8 cellular contexts compared by ENCODE assay signal in the genomic region with DNA sequence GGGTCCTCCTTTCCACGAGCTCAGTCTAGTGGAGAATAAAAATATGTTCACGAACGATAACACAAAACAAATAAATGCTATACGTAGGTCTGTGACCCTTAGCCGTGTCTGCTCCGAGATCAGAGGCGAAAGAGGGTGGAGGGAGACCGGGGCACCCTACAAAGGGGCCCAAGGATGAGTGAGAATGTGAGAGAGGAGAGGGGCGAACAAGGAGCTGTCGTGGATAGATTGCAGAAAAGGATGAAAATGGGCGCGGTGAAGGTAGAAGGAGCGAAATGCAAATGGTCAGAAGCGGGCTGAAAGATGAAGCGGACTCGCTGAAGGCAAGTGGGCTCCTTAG. TPM values are rescaled to one million over a fixed set of nuclear protein-coding genes. Genes with fewer than 3 reads are reported as not detected.
DNase-seq lines count a peak whose midpoint lies in the region; ATAC-seq and TF ChIP-seq lines count a peak whose summit lies in the region.

No MANE protein-coding gene starts in this region.

- peaks cover 41 to 57% of the 10 kb centered on the region in 2 experiments for H3K9me3 Mint-ChIP-seq in H9
- no peaks in the 10 kb centered on the region for H3K9me3 Mint-ChIP-seq in activated CD4-positive, alpha-beta memory T cell treated with anti-CD3 and anti-CD28 coated beads for 36 hours

- H2AFZ ChIP-seq in H9 (ENCODE audit: low read length): no peak overlapping the region

- H2AK5ac ChIP-seq in H9 (ENCODE audit: insufficient read length, low read length): no peak overlapping the region

- no peak for TF ChIP-seq POLR2A in stomach (IDR thresholded peaks at IDR 0.05)

- peak overlapping the region; percentile 49 for H3K18ac ChIP-seq in H9 (ENCODE audit: insufficient read length, low read depth, low read length)

- no peaks in the 10 kb centered on the region for H4K20me1 ChIP-seq in H9 (ENCODE audit: control insufficient read depth, insufficient read depth, insufficient read length)

- H4K8ac ChIP-seq in H9 (replicated peaks; ENCODE audit: insufficient read length, low read depth, low read length): peak overlapping the region; percentile 23

- H2BK20ac ChIP-seq in H9 (ENCODE audit: low read depth, low read length, poor library complexity, severe bottlenecking): no peak overlapping the region

- H3K9ac ChIP-seq in H9 (ENCODE audit: extremely low read depth, insufficient read length, low read length): peak overlapping the region; percentile 73

- no peak overlapping the region for H2BK12ac ChIP-seq in H9 (ENCODE audit: insufficient read length, low read depth, low read length)

- peak overlapping the region; percentile 67 for H3K14ac ChIP-seq in H9 (ENCODE audit: insufficient read depth, low read length)

- TF ChIP-seq CTCF in AG09309 (IDR thresholded peaks at IDR 0.05; ENCODE audit: control insufficient read depth, insufficient read depth, low read depth, low read length, missing control alignments): no peak
- TF ChIP-seq CTCF in H9 (conservative IDR thresholded peaks at IDR 0.05): no peak
- no peak for TF ChIP-seq CTCF in stomach (IDR thresholded peaks at IDR 0.05)

- H3K27ac Mint-ChIP-seq in H9: peak overlapping the region; percentile 2 to 96 (median 50); a peak in 5 of 7 replicates
- peak overlapping the region; percentile 86 for H3K27ac Mint-ChIP-seq in activated CD4-positive, alpha-beta memory T cell treated with anti-CD3 and anti-CD28 coated beads for 36 hours

- no peak for TF ChIP-seq EP300 in stomach (IDR thresholded peaks at IDR 0.05)

- H3K23ac ChIP-seq in H9 (ENCODE audit: insufficient read length, low read depth, low read length): no peak overlapping the region

- no peak overlapping the region for H2BK15ac ChIP-seq in H9 (ENCODE audit: low read depth, low read length)

- H3K27me3 ChIP-seq in H9 (ENCODE audit: insufficient read depth, low read length): no peaks in the 10 kb centered on the region
- H3K27me3 ChIP-seq in iPS DF 6.9 (ENCODE audit: control insufficient read depth, insufficient read depth, low read length): no peaks in the 10 kb centered on the region
- H3K27me3 ChIP-seq in stomach: no peaks in the 10 kb centered on the region

- no peaks in the 10 kb centered on the region for H3K79me1 ChIP-seq in H9 (ENCODE audit: insufficient read depth, low read depth, low read length, poor library complexity, severe bottlenecking)

- POLR2A ChIA-PET in activated CD4-positive, alpha-beta memory T cell treated with anti-CD3 and anti-CD28 coated beads for 36 hours (lab: Charles Lee): no interaction called here

- no peak overlapping the region for H2BK120ac ChIP-seq in H9 (ENCODE audit: low read depth, low read length, poor library complexity, severe bottlenecking)

- H3K4me3 Mint-ChIP-seq in H9: peak overlapping the region; percentile 81 to 92
- H3K4me3 Mint-ChIP-seq in activated CD4-positive, alpha-beta memory T cell treated with anti-CD3 and anti-CD28 coated beads for 36 hours: peak overlapping the region; percentile 94

- no peak overlapping the region for H2BK5ac ChIP-seq in H9 (ENCODE audit: insufficient read length, low read length)

- H3K4me1 ChIP-seq in H9 (ENCODE audit: insufficient read depth, low read length): no peaks in the 10 kb centered on the region
- no peaks in the 10 kb centered on the region for H3K4me1 ChIP-seq in iPS DF 6.9 (ENCODE audit: control insufficient read depth, insufficient read depth, low read length)
- peaks cover 0 to 17% (median 12%) of the 10 kb centered on the region in 4 donors for H3K4me1 ChIP-seq in stomach

- no peaks in the 10 kb centered on the region for H3K23me2 ChIP-seq in H9 (ENCODE audit: insufficient read length, low read depth, low read length, poor library complexity, severe bottlenecking)

- H3K9me3 ChIP-seq in H9 (ENCODE audit: control insufficient read depth, low read depth, low read length): peaks cover 12% of the 10 kb centered on the region
- no peaks in the 10 kb centered on the region for H3K9me3 ChIP-seq in iPS DF 6.9 (ENCODE audit: control insufficient read depth, insufficient read depth, low read length)
- no peaks in the 10 kb centered on the region for H3K9me3 ChIP-seq in stomach

- DNase-seq in AG09309 (ENCODE audit: low read depth) (no peak), H9 (no peak), iPS DF 6.9 (ENCODE audit: low read depth, low spot score) (no peak), stomach (no peak), 8988T (no peak), amygdala (lab: John Stamatoyannopoulos, UW) (no peak)
- DNase-seq in activated CD4-positive, alpha-beta memory T cell treated with anti-CD3 and anti-CD28 coated beads for 36 hours: no peak

- WGBS in H9 (ENCODE audit: extremely low coverage, insufficient read length, low lambda C conversion rate): no CpG with 5 or more reads among the region's 16 CpGs
- no CpG with 5 or more reads among the region's 16 CpGs for WGBS in iPS DF 6.9 (ENCODE audit: insufficient coverage, insufficient read length)
- 1 to 35% (median 3%) methylated on average over 16 of the region's 16 CpGs for WGBS in stomach, 5 donors

- CTCF ChIA-PET in activated CD4-positive, alpha-beta memory T cell treated with anti-CD3 and anti-CD28 coated beads for 36 hours (lab: Charles Lee): no interaction called here

- no peak overlapping the region for H4K5ac ChIP-seq in H9 (ENCODE audit: insufficient read length, low read depth, low read length)

- no peak for ATAC-seq in GM19035 (IDR thresholded peaks at IDR 0.05; ENCODE audit: unreplicated experiment)

- H3K4me1 Mint-ChIP-seq in H9: peaks cover 5 to 9% of the 10 kb centered on the region in 2 experiments; a peak in 3 of 4 replicates
- peaks cover 20% of the 10 kb centered on the region for H3K4me1 Mint-ChIP-seq in activated CD4-positive, alpha-beta memory T cell treated with anti-CD3 and anti-CD28 coated beads for 36 hours (ENCODE audit: low read depth)

- H3K4me3 ChIP-seq in AG09309 (ENCODE audit: control insufficient read depth, low read depth, low read length) (peak overlapping the region; percentile 67), iPS DF 6.9 (ENCODE audit: low read length) (peak overlapping the region; percentile 83; the same call in 1 of the 2 replicates), stomach (peak overlapping the region; percentile 52 to 66 (median 62))

- H3K79me2 ChIP-seq in H9 (ENCODE audit: insufficient read depth, low read length): no peaks in the 10 kb centered on the region

- H3T11ph ChIP-seq in H9 (ENCODE audit: low read length): no peak overlapping the region

- H3K27me3 Mint-ChIP-seq in H9 (ENCODE audit: low read depth): peaks cover 18% of the 10 kb centered on the region
- H3K27me3 Mint-ChIP-seq in activated CD4-positive, alpha-beta memory T cell treated with anti-CD3 and anti-CD28 coated beads for 36 hours: no peaks in the 10 kb centered on the region

- no peak overlapping the region for H4K91ac ChIP-seq in H9 (ENCODE audit: insufficient read length, low read depth, low read length)

- peaks cover 0 to 2% (median 0%) of the 10 kb centered on the region in 3 experiments; a peak in 3 of 7 replicates for H3K36me3 Mint-ChIP-seq in H9 (ENCODE audit: insufficient read depth in 1 of 3, low read depth in 3 of 3)
- H3K36me3 Mint-ChIP-seq in activated CD4-positive, alpha-beta memory T cell treated with anti-CD3 and anti-CD28 coated beads for 36 hours: no peaks in the 10 kb centered on the region

- H3K4ac ChIP-seq in H9 (ENCODE audit: low read depth, low read length): no peak overlapping the region

- H3K36me3 ChIP-seq in iPS DF 6.9 (ENCODE audit: control insufficient read depth, insufficient read depth, low read length) (no peaks in the 10 kb centered on the region), stomach (peaks cover 0 to 5% (median 2%) of the 10 kb centered on the region in 4 donors)

- H3K27ac ChIP-seq in H9 (ENCODE audit: insufficient read length, low read depth, low read length): peak overlapping the region; percentile 11
- no peak overlapping the region for H3K27ac ChIP-seq in iPS DF 6.9 (ENCODE audit: low read length)
- peak overlapping the region; percentile 74 to 89 (median 85) for H3K27ac ChIP-seq in stomach

- no peak overlapping the region for H3K56ac ChIP-seq in H9 (ENCODE audit: insufficient read length, low read depth, low read length)

- intact Hi-C loops in activated CD4-positive, alpha-beta memory T cell treated with anti-CD3 and anti-CD28 coated beads for 36 hours (cut with micrococcal nuclease): loop anchor here (10.0 kb wide), 1 partner anchor 360 kb away; no protein-coding TSS in a partner anchor
- intact Hi-C loops in stomach (cut with DNase I; ENCODE audit: low total_unique reads): no loop called here

- peak overlapping the region; percentile 56 for H3K4me2 ChIP-seq in H9 (ENCODE audit: insufficient read depth, insufficient read length, low read length)

RNA-seq across cellular contexts. Expression of gene ZBTB33, which starts 6.2 kb away (rescaled TPM):
- total RNA-seq in H9 (2021): 18.1 and 18.7 TPM in 2 replicates
- total RNA-seq in activated CD4-positive, alpha-beta memory T cell treated with anti-CD3 and anti-CD28 coated beads for 36 hours: 10 to 100 TPM; 13.6 to 14.0 TPM
- 10 to 100 TPM in 1 of 5 donors, 1 to 10 TPM in 3, under 1 TPM in 1; 0.58 to 15.1 (median 2.7) TPM for total RNA-seq in stomach
- polyA plus RNA-seq in stomach: 1 to 10 TPM; 2.9 to 5.3 (median 4.5) TPM
